13 cellular contexts compared by ENCODE assay signal in genomic region chrX:10612215-10612614, GRCh38. TPM values are rescaled to one million over a fixed set of nuclear protein-coding genes. Genes with fewer than 3 reads are reported as not detected.
DNase-seq lines count a peak whose midpoint lies in the region; ATAC-seq and TF ChIP-seq lines count a peak whose summit lies in the region.
"Had no signal": no experiment of that assay in that cellular context is flagged by ENCODE, and none has a peak within 500 bp of the region (broad histone marks: within the 10 kb centered on the region; RNA-seq: fewer than 3 reads in every experiment).

No MANE protein-coding gene starts in this region.

- peak overlapping the region; percentile 21 for H3K4me2 ChIP-seq in osteoblast (ENCODE audit: insufficient read depth, low read length)

- H2AFZ ChIP-seq in osteoblast (ENCODE audit: low read length), result no peak overlapping the region

- ATAC-seq in RWPE2 (ENCODE audit: low read depth), result peak; percentile 36; the same call in 2 of the 3 replicates
- ATAC-seq in activated CD4-positive, CD25-positive, alpha-beta regulatory T cell treated with anti-CD3 and anti-CD28 coated beads, Interleukin-2, amount 50 U/mL, for 24 hours, result no peak
- ATAC-seq: left lobe of liver had no signal

- no peaks in the 10 kb centered on the region for H3K36me3 ChIP-seq in RWPE2 (ENCODE audit: low read depth)
- H3K36me3 ChIP-seq in osteoblast (ENCODE audit: insufficient read depth, low read length), result no peaks in the 10 kb centered on the region

- no peaks in the 10 kb centered on the region for H3K27me3 ChIP-seq in RWPE2 (ENCODE audit: insufficient read depth, poor library complexity, severe bottlenecking)
- no peaks in the 10 kb centered on the region for H3K27me3 ChIP-seq in osteoblast (ENCODE audit: insufficient read depth, low read length)

- no peaks in the 10 kb centered on the region for H3K9me3 ChIP-seq in RWPE2 (ENCODE audit: severe bottlenecking)
- H3K9me3 ChIP-seq in osteoblast (ENCODE audit: low read depth, low read length), result no peaks in the 10 kb centered on the region

- peaks cover 76% of the 10 kb centered on the region for H3K79me2 ChIP-seq in osteoblast (ENCODE audit: insufficient read depth, low read length)

- no peak for TF ChIP-seq CTCF in RWPE2 (IDR thresholded peaks at IDR 0.05; ENCODE audit: poor library complexity, severe bottlenecking)
- no peak for TF ChIP-seq CTCF in fibroblast of mammary gland (conservative IDR thresholded peaks at IDR 0.05; ENCODE audit: control insufficient read depth, insufficient read depth, low read depth, low read length)
- no peak for TF ChIP-seq CTCF in osteoblast (IDR thresholded peaks at IDR 0.05; ENCODE audit: extremely low read depth, low read depth, low read length)

- H4K20me1 ChIP-seq in osteoblast (ENCODE audit: insufficient read depth, low read length), result peaks cover 8% of the 10 kb centered on the region

- H3K27ac ChIP-seq in RWPE2 (ENCODE audit: poor library complexity, severe bottlenecking) (peak overlapping the region; percentile 40), osteoblast (ENCODE audit: low read depth, low read length) (peak overlapping the region; percentile 70)

- DNase-seq in EH (ENCODE audit: low read depth) (peak; percentile 70), RWPE2 (ENCODE audit: low spot score) (no peak), fibroblast of mammary gland (ENCODE audit: low read depth) (peak; percentile 78), osteoblast (ENCODE audit: insufficient read length, low spot score, missing footprints) (no peak), NCI-H446 treated with DMSO at 0.1 percent for 48 hours (lab: John Stamatoyannopoulos, UW) (no peak), anterior cingulate cortex (lab: John Stamatoyannopoulos, UW) (no peak)
- DNase-seq in activated CD8-positive, alpha-beta memory T cell treated with anti-CD3 and anti-CD28 coated beads for 24 hours, result no peak
- DNase-seq: activated CD4-positive, alpha-beta T cell treated with anti-CD3 and anti-CD28 coated beads, Interleukin-2, amount 50 U/mL, for 4 hours; activated effector memory CD4-positive, alpha-beta T cell treated with anti-CD3 and anti-CD28 coated beads, Interleukin-2, amount 50 U/mL, for 16 hours; central memory CD4-positive, alpha-beta T cell; NCI-H1092 treated with DMSO at 0.1 percent for 48 hours had no signal

- H3K4me3 ChIP-seq in RWPE2 (ENCODE audit: severe bottlenecking), result no peak overlapping the region
- no peak overlapping the region for H3K4me3 ChIP-seq in fibroblast of mammary gland (ENCODE audit: control insufficient read depth, low read depth, low read length)
- no peak overlapping the region for H3K4me3 ChIP-seq in osteoblast (ENCODE audit: insufficient read depth, low read length)

- H3K4me1 ChIP-seq in RWPE2 (ENCODE audit: insufficient read depth, poor library complexity, severe bottlenecking), result peaks cover 27% of the 10 kb centered on the region
- H3K4me1 ChIP-seq in osteoblast (ENCODE audit: insufficient read depth, low read length), result peaks cover 39% of the 10 kb centered on the region

RNA-seq across cellular contexts. Expression of gene MID1, which starts 8.2 kb away (rescaled TPM):
- total RNA-seq in osteoblast, result 26.5 and 26.8 TPM in 2 replicates

Comparison
In these comparisons a context has a peak if more than half of its experiments do, and no peak if none do; other contexts are left out.
1. DNase-seq: peak in EH (single experiment) and fibroblast of mammary gland (single experiment); none in RWPE2 (single experiment), osteoblast (single experiment), activated CD8-positive, alpha-beta memory T cell treated with anti-CD3 and anti-CD28 coated beads for 24 hours (single experiment), NCI-H446 treated with DMSO at 0.1 percent for 48 hours (single experiment) and anterior cingulate cortex (0 of 58).